In the genomic region with DNA sequence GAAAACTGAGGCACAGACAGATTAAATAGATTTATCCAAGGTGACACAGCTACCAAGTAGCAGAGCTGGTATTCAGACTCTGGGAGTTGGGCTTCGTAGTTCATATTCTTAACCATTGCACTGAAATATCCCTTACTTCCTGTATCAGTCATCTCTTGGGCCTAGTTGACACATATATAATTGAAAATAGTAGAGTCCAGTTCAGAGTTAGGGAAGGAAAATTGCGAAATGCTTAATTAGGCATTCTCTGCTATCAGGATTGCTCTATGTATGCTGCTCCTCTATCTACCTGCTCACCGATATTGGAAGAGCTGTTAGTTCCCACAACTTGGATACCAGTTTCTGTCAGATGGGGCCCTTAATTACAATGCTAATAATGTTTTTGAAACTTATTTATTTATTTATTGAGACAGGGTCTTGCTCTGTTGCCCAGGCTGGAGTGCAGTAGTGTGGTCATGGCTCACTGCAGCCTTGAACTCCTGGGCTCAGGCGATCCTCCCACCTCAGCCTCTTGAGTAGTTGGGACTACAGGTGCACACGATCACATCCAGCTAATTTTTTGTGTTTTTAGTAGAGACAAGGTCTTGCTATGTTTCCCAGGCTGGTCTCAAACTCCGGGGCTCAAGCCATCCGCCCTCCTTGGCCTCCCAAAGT, we compare ENCODE assay signal across 26 cellular contexts. TPM values are rescaled to one million over a fixed set of nuclear protein-coding genes. Genes with fewer than 3 reads are reported as not detected.
A peak's percentile ranks its signal among the peaks of the same experiment; 100 is the strongest.
DNase-seq lines count a peak whose midpoint lies in the region; ATAC-seq, FAIRE-seq and TF ChIP-seq lines count a peak whose summit lies in the region.
"Had no signal": no experiment of that assay in that cellular context is flagged by ENCODE, and none has a peak within 500 bp of the region (broad histone marks: within the 10 kb centered on the region; RNA-seq: fewer than 3 reads in every experiment).

No MANE protein-coding gene starts in this region.

- CTCF ChIA-PET in GM12878 (lab: Yijun Ruan, JAX): no interaction called here

- 0 out of 3 replicates have a peak, but pooled peaks have one; percentile 12 for ATAC-seq in DND-41 (ENCODE audit: insufficient read depth, low read depth)
- ATAC-seq in GM12878: no peak
- no peak for ATAC-seq in HG02571 (IDR thresholded peaks at IDR 0.05; ENCODE audit: unreplicated experiment)
- ATAC-seq: A549, PC-3, T-cell had no signal

- POLR2A ChIA-PET in GM12878 (lab: Charles Lee): no interaction called here

- TF ChIP-seq CTCF in DND-41 (IDR thresholded peaks at IDR 0.05; ENCODE audit: borderline replicate concordance, extremely low read depth, low read length, poor library complexity, severe bottlenecking) (no peak), GM12878 (IDR thresholded peaks at IDR 0.05 in 2 of 3, conservative IDR thresholded peaks at IDR 0.05 in 1 of 3; ENCODE audit: control insufficient read depth in 2 of 3, extremely low read depth in 1 of 3, insufficient read depth in 1 of 3, low read depth in 3 of 3, low read length in 3 of 3) (no peak), ovary (IDR thresholded peaks at IDR 0.05) (no peak)

- TF ChIP-seq EP300 in Ishikawa (IDR thresholded peaks at IDR 0.05; ENCODE audit: borderline replicate concordance) (no peak), GM12878 (IDR thresholded peaks at IDR 0.05; ENCODE audit: borderline replicate concordance in 1 of 2, control insufficient read depth in 1 of 2, low read depth in 2 of 2, low read length in 2 of 2) (no peak), ovary (IDR thresholded peaks at IDR 0.05) (no peak)

- TSS peak; percentile 6 for BruUV-seq in GM12878 (replicated peaks; lab: Mats Ljungman, UMichigan)

- FAIRE-seq in GM12878 (lab: Jason Lieb, UNC): no peak
- FAIRE-seq: A549, GM12891 had no signal

- H3K27me3 ChIP-seq in DND-41 (ENCODE audit: insufficient read depth, low read length, poor library complexity) (no peaks in the 10 kb centered on the region), GM12878 (replicated peaks in 1 of 2; ENCODE audit: control insufficient read depth in 2 of 2, insufficient read depth in 2 of 2, low read length in 1 of 2) (no peaks in the 10 kb centered on the region), ovary (no peaks in the 10 kb centered on the region)
- H3K27me3 ChIP-seq: MG63 had no signal

- H3K9me3 ChIP-seq in DND-41 (ENCODE audit: insufficient read depth, low read length, severe bottlenecking): no peaks in the 10 kb centered on the region
- no peaks in the 10 kb centered on the region for H3K9me3 ChIP-seq in GM12878 (replicated peaks; ENCODE audit: control insufficient read depth, insufficient read depth, low read length)
- no peaks in the 10 kb centered on the region for H3K9me3 ChIP-seq in ovary
- H3K9me3 ChIP-seq: A549, MG63, SK-N-SH had no signal

- H3K4me2 ChIP-seq in DND-41 (ENCODE audit: insufficient read depth, low read length) (no peak overlapping the region), GM12878 (ENCODE audit: control insufficient read depth, insufficient read depth) (no peak overlapping the region)
- H3K4me2 ChIP-seq: A549, SK-N-SH had no signal

- TF ChIP-seq POLR2A in GM12878 (IDR thresholded peaks at IDR 0.05; ENCODE audit: low read depth, low read length): no peak
- no peak for TF ChIP-seq POLR2A in ovary (IDR thresholded peaks at IDR 0.05)

- H4K20me1 ChIP-seq in DND-41 (ENCODE audit: insufficient read depth, low read length) (0 out of 2 replicates have a peak, but pooled peaks cover 3% of the 10 kb centered on the region), GM12878 (ENCODE audit: control insufficient read depth, insufficient read depth) (no peaks in the 10 kb centered on the region)

- intact Hi-C loops in GM12878 (cut with micrococcal nuclease; ENCODE audit: unreplicated experiment) (no loop called here), ovary (cut with DNase I) (no loop called here)

- 95% methylated on average over 7 of the region's 7 CpGs for WGBS in GM12878 (ENCODE audit: insufficient coverage, insufficient replicate concordance, low lambda C conversion rate, missing lambda C conversion rate)
- WGBS in ovary, 3 donors: 94 to 95% (median 95%) methylated on average over 7 of the region's 7 CpGs

- RAD21 ChIA-PET in GM12878 (lab: Charles Lee; ENCODE audit: unreplicated experiment): no interaction called here

- H3K9ac ChIP-seq in DND-41 (ENCODE audit: low read depth, low read length) (no peak overlapping the region), GM12878 (ENCODE audit: control insufficient read depth, insufficient read depth, low read length) (no peak overlapping the region)
- H3K9ac ChIP-seq: GM23248, SK-N-SH had no signal

- H3K4me1 ChIP-seq in DND-41 (ENCODE audit: insufficient read depth, low read length) (peaks cover 9% of the 10 kb centered on the region; the same call in 1 of the 2 replicates), GM12878 (ENCODE audit: control insufficient read depth, insufficient read depth, low read length) (no peaks in the 10 kb centered on the region), ovary (ENCODE audit: insufficient read depth) (no peaks in the 10 kb centered on the region)
- H3K4me1 ChIP-seq: A549 had no signal

- H3K4me3 ChIP-seq in DND-41 (ENCODE audit: low read depth in 1 of 2, low read length in 2 of 2): no peak overlapping the region
- H3K4me3 ChIP-seq in GM12878: no peak overlapping the region
- H3K4me3 ChIP-seq in ovary: no peak overlapping the region
- H3K4me3 ChIP-seq: A549, GM23248, MG63 had no signal

- H3K36me3 ChIP-seq in DND-41 (ENCODE audit: insufficient read depth, low read length) (peaks cover 34% of the 10 kb centered on the region), GM12878 (ENCODE audit: control insufficient read depth in 2 of 2, insufficient read depth in 2 of 2, low read length in 1 of 2) (peaks cover 0 to 3% of the 10 kb centered on the region in 2 experiments; a peak in 1 of 4 replicates), ovary (no peaks in the 10 kb centered on the region)

- H3K79me2 ChIP-seq in DND-41 (ENCODE audit: insufficient read depth, low read length) (peaks cover 45% of the 10 kb centered on the region), GM12878 (ENCODE audit: control insufficient read depth, insufficient read depth, low read length) (peaks cover 2% of the 10 kb centered on the region)

- DNase-seq in DND-41: no peak
- DNase-seq in NOMO-1 treated with DMSO at 0.1 percent for 48 hours (lab: John Stamatoyannopoulos, UW; ENCODE audit: unreplicated experiment): peak; percentile 77
- DNase-seq in GM12878 (ENCODE audit: low read depth, low spot score): no peak
- DNase-seq in D341Med (ENCODE audit: low spot score): no peak
- no peak for DNase-seq in ovary
- DNase-seq: DMS79 treated with DMSO at 0.1 percent for 48 hours; GM23248; H9; Karpas-422; MG63; NCI-H1105 treated with DMSO at 0.1 percent for 48 hours; NCI-H2029 treated with DMSO at 0.1 percent for 48 hours; NCI-H2171; NCI-H345; NCI-H524; NCI-H774; NK-92 treated with Interleukin-12 subunit alpha and Interleukin-12 subunit beta, amount 100 ng/mL, for 24 hours; PC-3; RPMI8226; SHP77; SK-N-SH; T-cell had no signal

- SMC1A ChIA-PET in GM12878 (lab: Charles Lee; ENCODE audit: uncharacterized antibody, unreplicated experiment): interaction anchor here (2.1 kb wide), 1 partner anchor 11 kb away, joined by 9 read pairs; no protein-coding TSS in a partner anchor

- no peak overlapping the region for H3K27ac ChIP-seq in DND-41 (ENCODE audit: low read length)
- no peak overlapping the region for H3K27ac ChIP-seq in GM12878 (ENCODE audit: control insufficient read depth, insufficient read depth)
- no peak overlapping the region for H3K27ac ChIP-seq in ovary
- H3K27ac ChIP-seq: A549, GM23248 had no signal

- no peak for TF ChIP-seq RAD21 in Ishikawa (IDR thresholded peaks at IDR 0.05; ENCODE audit: low read depth)
- no peak for TF ChIP-seq RAD21 in GM12878 (IDR thresholded peaks at IDR 0.05; ENCODE audit: insufficient read depth, low read depth, low read length)

- H2AFZ ChIP-seq in DND-41 (ENCODE audit: low read depth, low read length): no peak overlapping the region
- H2AFZ ChIP-seq in GM12878 (ENCODE audit: control insufficient read depth, low read depth, low read length): no peak overlapping the region
- H2AFZ ChIP-seq: GM23248 had no signal

- in situ Hi-C loops in GM12878 (cut with MboI): no loop called here

RNA-seq across cellular contexts. Expression of gene RCOR3, which starts 8.2 kb away (rescaled TPM):
- 188 and 191 TPM in 2 replicates for total RNA-seq in GM12878 (2013; cell fraction: nucleolus; rRNA removed)
- total RNA-seq in GM12878 (2014; rRNA removed): 14.9 and 18.5 TPM in 2 replicates
- total RNA-seq in GM12878 (2014; rRNA removed; fragmentation: Illumina TruSeq; extraction: Trizol): 22.3 and 26.9 TPM in 2 replicates
- total RNA-seq in GM12878 (2021): 24.8 and 25.2 TPM in 2 replicates
- 17.5 TPM for polyA plus RNA-seq in GM12878 (2011; ENCODE audit: low read depth)
- 55.0 and 55.5 TPM in 2 replicates for polyA plus RNA-seq in GM12878 (2011; rRNA removed)
- 23.9 and 28.9 TPM in 2 replicates for polyA plus RNA-seq in GM12878 (2011; cell fraction: cytosol; rRNA removed)
- 84.7 and 102 TPM in 2 replicates for polyA plus RNA-seq in GM12878 (2011; cell fraction: nucleus; rRNA removed)
- polyA plus RNA-seq in GM12878 (2012): 22.6 and 24.1 TPM in 2 replicates
- 28.8 and 29.9 TPM in 2 replicates for polyA plus RNA-seq in GM12878 (2014; fragmentation: Illumina TruSeq; extraction: Trizol)
- polyA plus RNA-seq in GM12878 (2014; fragmentation: Nextera tagmentation; extraction: Ambion mirVana): 1 to 10 TPM; 8.0 to 8.2 TPM
- polyA plus RNA-seq in GM12878 (2014; rRNA removed): 20.2 and 26.6 TPM in 2 replicates
- polyA plus RNA-seq in GM12878 (2016; fragmentation: Nextera tagmentation; extraction: Ambion mirVana): 10 to 100 TPM; 25.0 to 26.8 TPM
- polyA minus RNA-seq in GM12878 (2011; rRNA and poly(A)+ RNA removed): 53.6 and 71.5 TPM in 2 replicates
- 19.1 and 21.1 TPM in 2 replicates for polyA minus RNA-seq in GM12878 (2011; cell fraction: cytosol; rRNA and poly(A)+ RNA removed)
- polyA minus RNA-seq in GM12878 (2011; cell fraction: nucleus; rRNA and poly(A)+ RNA removed): 67.8 and 106 TPM in 2 replicates
- total RNA-seq in ovary: 10 to 100 TPM; 35.6 to 75.2 (median 59.6) TPM
- polyA plus RNA-seq in ovary: 10 to 100 TPM; 34.3 to 38.8 TPM

RNA-seq across cellular contexts. Expression of gene TRAF5, which starts 59.3 kb away (rescaled TPM):
- 149 and 152 TPM in 2 replicates for total RNA-seq in GM12878 (2013; cell fraction: nucleolus; rRNA removed)
- 35.3 and 36.1 TPM in 2 replicates for total RNA-seq in GM12878 (2014; rRNA removed)
- 25.0 and 26.5 TPM in 2 replicates for total RNA-seq in GM12878 (2014; rRNA removed; fragmentation: Illumina TruSeq; extraction: Trizol)
- 25.7 and 27.6 TPM in 2 replicates for total RNA-seq in GM12878 (2021)
- polyA plus RNA-seq in GM12878 (2011; ENCODE audit: low read depth): 17.0 TPM
- 36.5 and 49.7 TPM in 2 replicates for polyA plus RNA-seq in GM12878 (2011; rRNA removed)
- polyA plus RNA-seq in GM12878 (2011; cell fraction: cytosol; rRNA removed): 23.0 TPM in 2 replicates
- 96.9 and 102 TPM in 2 replicates for polyA plus RNA-seq in GM12878 (2011; cell fraction: nucleus; rRNA removed)
- 18.6 and 25.1 TPM in 2 replicates for polyA plus RNA-seq in GM12878 (2012)
- 36.4 and 48.6 TPM in 2 replicates for polyA plus RNA-seq in GM12878 (2014; fragmentation: Illumina TruSeq; extraction: Trizol)
- polyA plus RNA-seq in GM12878 (2014; fragmentation: Nextera tagmentation; extraction: Ambion mirVana): 10 to 100 TPM; 10.6 to 11.8 TPM
- 30.8 and 34.4 TPM in 2 replicates for polyA plus RNA-seq in GM12878 (2014; rRNA removed)
- polyA plus RNA-seq in GM12878 (2016; fragmentation: Nextera tagmentation; extraction: Ambion mirVana): 10 to 100 TPM; 16.7 to 19.7 TPM
- 24.5 and 25.3 TPM in 2 replicates for polyA minus RNA-seq in GM12878 (2011; rRNA and poly(A)+ RNA removed)
- polyA minus RNA-seq in GM12878 (2011; cell fraction: cytosol; rRNA and poly(A)+ RNA removed): 8.7 and 9.8 TPM in 2 replicates
- 45.0 and 64.3 TPM in 2 replicates for polyA minus RNA-seq in GM12878 (2011; cell fraction: nucleus; rRNA and poly(A)+ RNA removed)
- 10 to 100 TPM in 6 of 7 donors, 1 to 10 TPM in 1; 6.8 to 17.7 (median 13.6) TPM for total RNA-seq in ovary
- 10 to 100 TPM in 1 of 2 donors, 1 to 10 TPM in 1; 6.1 to 23.2 TPM for polyA plus RNA-seq in ovary
